Comparison of ENCODE assay signal across 28 cellular contexts in the genomic region with DNA sequence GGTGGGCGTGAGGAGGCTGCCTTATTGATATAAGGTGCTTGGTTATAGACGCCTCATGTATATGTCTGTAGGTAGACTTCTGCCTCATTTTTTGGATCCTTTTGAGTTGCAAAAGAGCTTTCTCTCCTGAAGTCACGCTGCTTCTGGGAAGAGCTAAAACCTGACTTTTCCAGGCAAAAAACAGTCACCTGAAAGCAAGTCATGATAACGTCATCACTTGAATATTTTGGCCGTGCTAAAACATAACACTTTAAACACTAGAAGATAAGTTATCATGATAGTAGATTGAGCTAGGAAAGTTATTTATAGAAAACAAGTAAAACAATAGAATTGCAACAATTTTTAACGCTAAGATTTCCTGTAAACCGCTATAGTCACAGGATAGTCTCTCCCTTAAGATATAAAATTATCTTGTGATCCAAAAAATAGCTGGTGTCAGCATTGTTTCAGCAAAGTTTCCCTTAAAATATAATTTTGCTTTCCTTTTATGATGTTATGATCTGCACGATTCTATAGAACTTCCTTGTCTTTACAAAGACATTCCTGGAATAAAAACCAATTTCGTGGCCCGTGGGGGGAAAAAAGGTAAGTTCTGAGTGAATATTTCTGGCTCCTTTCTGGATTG.
"Had no signal": no experiment of that assay in that cellular context is flagged by ENCODE, and none has a peak within 500 bp of the region (broad histone marks: within the 10 kb centered on the region; RNA-seq: fewer than 3 reads in every experiment).

No MANE protein-coding gene starts in this region.

- H3K36me3 ChIP-seq: gastroesophageal sphincter, heart left ventricle, left lung, ovary, spleen, tibial artery, upper lobe of left lung had no signal

- H3K27me3 ChIP-seq: foreskin keratinocyte, gastroesophageal sphincter, heart left ventricle, hepatocyte, ovary, spleen, testis, tibial artery, upper lobe of left lung had no signal

- ATAC-seq: esophagus mucosa; foreskin keratinocyte; gastroesophageal sphincter; heart left ventricle; left lung; naive thymus-derived CD8-positive, alpha-beta T cell; psoas muscle; right cardiac atrium; stimulated activated memory B cell treated with anti-CD40 and anti-IgM and Interleukin-4, amounts not matched to agents 10 μg/mL and 1 μg/mL and 100 μg/mL, for 72 hours; stimulated activated naive CD8-positive, alpha-beta T cell treated with anti-CD3 and anti-CD28 coated beads, Interleukin-15, Interleukin-2, amounts not matched to agents 100 U/mL and 50 U/mL, for 24 hours had no signal

- H3K9me3 ChIP-seq: gastroesophageal sphincter, heart left ventricle, left lung, ovary, psoas muscle, spleen, testis, tibial artery, upper lobe of left lung had no signal

- H3K4me1 ChIP-seq: foreskin keratinocyte, gastroesophageal sphincter, left lung, psoas muscle, spleen, testis, upper lobe of left lung had no signal

- H3K36me3 Mint-ChIP-seq: naive thymus-derived CD8-positive, alpha-beta T cell; stimulated activated memory B cell treated with anti-CD40 and anti-IgM and Interleukin-4, amounts not matched to agents 10 μg/mL and 1 μg/mL and 100 μg/mL, for 72 hours had no signal

- H3K27ac Mint-ChIP-seq: endodermal cell; naive thymus-derived CD8-positive, alpha-beta T cell; nephron progenitor cell; stimulated activated memory B cell treated with anti-CD40 and anti-IgM and Interleukin-4, amounts not matched to agents 10 μg/mL and 1 μg/mL and 100 μg/mL, for 72 hours had no signal

- H3K27ac ChIP-seq: epithelial cell of prostate, foreskin keratinocyte, gastroesophageal sphincter, heart left ventricle, hepatocyte, left lung, ovary, psoas muscle, skin epidermis, spleen, testis, tibial artery, upper lobe of left lung had no signal

- H3K4me1 Mint-ChIP-seq: endodermal cell; naive thymus-derived CD8-positive, alpha-beta T cell; stimulated activated memory B cell treated with anti-CD40 and anti-IgM and Interleukin-4, amounts not matched to agents 10 μg/mL and 1 μg/mL and 100 μg/mL, for 72 hours had no signal

- H2AFZ ChIP-seq: hepatocyte had no signal

- H3K4me3 Mint-ChIP-seq: endodermal cell; naive thymus-derived CD8-positive, alpha-beta T cell; nephron progenitor cell; stimulated activated memory B cell treated with anti-CD40 and anti-IgM and Interleukin-4, amounts not matched to agents 10 μg/mL and 1 μg/mL and 100 μg/mL, for 72 hours had no signal

- DNase-seq: effector CD8-positive, alpha-beta T cell; endodermal cell; foreskin keratinocyte; heart left ventricle; kidney; left lung; mesendoderm; midbrain; naive thymus-derived CD8-positive, alpha-beta T cell; nephron progenitor cell; occipital lobe; ovary; posterior cingulate gyrus; psoas muscle; right cardiac atrium; spleen; stimulated activated CD4-positive, alpha-beta T cell treated with anti-CD3 and anti-CD28 coated beads, Interleukin-4, amount 100 ng/mL, for 4 hours; stimulated activated naive CD8-positive, alpha-beta T cell treated with anti-CD3 and anti-CD28 coated beads, Interleukin-15, Interleukin-2, amounts not matched to agents 100 U/mL and 50 U/mL, for 24 hours; substantia nigra; testis; tibial artery; upper lobe of left lung had no signal

- H3K9me3 Mint-ChIP-seq: endodermal cell had no signal

- H3K4me3 ChIP-seq: gastroesophageal sphincter, heart left ventricle, hepatocyte, left lung, ovary, psoas muscle, skin epidermis, spleen, testis, tibial artery, upper lobe of left lung had no signal

- H3K4me2 ChIP-seq: hepatocyte had no signal
